ENCODE assay signal across 8 cellular contexts in the genomic region with DNA sequence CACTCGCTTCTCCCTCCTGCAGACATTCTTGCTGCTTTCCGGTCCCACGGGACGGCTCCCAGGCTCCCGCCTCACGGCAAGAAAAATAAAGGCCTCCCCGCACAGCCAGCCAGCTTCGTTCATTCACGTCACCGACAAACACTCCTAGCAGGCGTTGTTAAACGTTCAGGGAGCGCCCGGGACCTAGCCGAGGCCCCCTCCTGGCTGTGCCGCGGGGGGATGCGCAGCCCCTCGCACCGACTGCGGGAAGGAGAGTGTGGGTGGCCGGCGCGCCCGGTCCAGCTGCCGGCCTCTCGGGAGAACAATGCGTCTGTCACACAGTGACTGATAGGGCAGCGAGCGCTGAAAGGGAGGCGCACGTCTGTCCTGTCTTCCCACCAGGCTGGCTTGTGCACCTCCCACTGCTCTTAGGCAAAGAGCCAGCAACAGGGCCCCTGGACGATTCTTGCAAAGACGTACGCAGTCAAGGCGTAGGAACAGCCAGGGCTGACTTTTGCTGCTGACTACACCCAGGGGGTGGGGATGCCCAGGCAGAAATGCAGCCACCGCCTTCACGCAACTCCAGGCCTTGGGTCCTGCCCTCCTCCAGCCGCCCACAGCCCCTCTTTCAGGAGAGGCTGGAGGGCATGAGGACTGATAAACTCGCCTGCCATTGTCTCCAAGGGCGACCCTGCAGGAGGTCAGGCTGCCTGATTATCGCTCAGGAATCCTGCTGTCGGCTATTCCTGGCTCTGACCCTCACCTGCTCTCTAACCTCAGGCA.
DNase-seq lines count a peak whose midpoint lies in the region; ATAC-seq and TF ChIP-seq lines count a peak whose summit lies in the region.

No MANE protein-coding gene starts in this region.

- TF ChIP-seq EP300 in ovary (IDR thresholded peaks at IDR 0.05), result no peak

- no peak overlapping the region; the same call in 1 of the 2 replicates for H3K27ac ChIP-seq in SK-N-MC
- H3K27ac ChIP-seq in ovary, result no peak overlapping the region

- H3K4me3 ChIP-seq in SK-N-MC, result peak overlapping the region; percentile 70
- H3K4me3 ChIP-seq in ovary, result peak overlapping the region; percentile 40

- H3K9ac ChIP-seq in SK-N-MC (ENCODE audit: insufficient read length), result peak overlapping the region; percentile 47

- no peaks in the 10 kb centered on the region for H3K27me3 ChIP-seq in ovary

- peak; percentile 83 for ATAC-seq in Right ventricle myocardium superior (ENCODE audit: poor library complexity)
- no peak for ATAC-seq in GM18519 (IDR thresholded peaks at IDR 0.05; ENCODE audit: low FRiP score, unreplicated experiment)

- DNase-seq in NCI-H187 (lab: John Stamatoyannopoulos, UW), result peak; percentile 4 to 39
- DNase-seq in NCI-H187 treated with DMSO at 0.1 percent for 48 hours (lab: John Stamatoyannopoulos, UW), result no peak
- DNase-seq in SK-N-MC (ENCODE audit: low read depth, low spot score), result no peak
- DNase-seq in Right ventricle myocardium superior, result peak; percentile 82
- DNase-seq in ovary, result peak in 4 of 5 donors; percentile 23 to 65 (median 43)
- DNase-seq in cerebellar nuclear complex (lab: John Stamatoyannopoulos, UW), result no peak
- DNase-seq in AML-193 (lab: John Stamatoyannopoulos, UW), result no peak

- peaks cover 2% of the 10 kb centered on the region for H3K4me1 ChIP-seq in ovary (ENCODE audit: insufficient read depth)

- no peak for TF ChIP-seq CTCF in ovary (IDR thresholded peaks at IDR 0.05)

- H3K9me3 ChIP-seq in SK-N-MC (ENCODE audit: low read depth, low read length) (no peaks in the 10 kb centered on the region), ovary (no peaks in the 10 kb centered on the region)

- WGBS in ovary, 3 donors, result 7 to 11% (median 9%) methylated on average over 43 of the region's 43 CpGs

- no peak for TF ChIP-seq POLR2A in ovary (IDR thresholded peaks at IDR 0.05)

- intact Hi-C loops in Right ventricle myocardium superior (cut with DNase I) (no loop called here), ovary (cut with DNase I) (no loop called here)

- H3K36me3 ChIP-seq in SK-N-MC (ENCODE audit: insufficient read depth, low read length) (no peaks in the 10 kb centered on the region), ovary (no peaks in the 10 kb centered on the region)

Comparison
In these comparisons a context has a peak if more than half of its experiments do, and no peak if none do; other contexts are left out.
1. DNase-seq: peak in NCI-H187 (2 of 2), Right ventricle myocardium superior (single experiment) and ovary (4 of 5); none in NCI-H187 treated with DMSO at 0.1 percent for 48 hours (single experiment), SK-N-MC (single experiment), cerebellar nuclear complex (0 of 2) and AML-193 (0 of 2).